24 cellular contexts compared by ENCODE assay signal in genomic region chr12:115088328-115088994, GRCh38.
DNase-seq lines count a peak whose midpoint lies in the region; ATAC-seq and TF ChIP-seq lines count a peak whose summit lies in the region.
"Had no signal": no experiment of that assay in that cellular context is flagged by ENCODE, and none has a peak within 500 bp of the region (broad histone marks: within the 10 kb centered on the region; RNA-seq: fewer than 3 reads in every experiment).

No MANE protein-coding gene starts in this region.

- intact Hi-C loops in heart left ventricle (cut with DNase I), result no loop called here

- no peak overlapping the region for H3K4me3 ChIP-seq in AG10803 (ENCODE audit: low read length)
- H3K4me3 ChIP-seq in heart left ventricle, result no peak overlapping the region
- no peak overlapping the region for H3K4me3 ChIP-seq in lung
- H3K4me3 ChIP-seq in effector memory CD4-positive, alpha-beta T cell (ENCODE audit: insufficient read depth, low read depth, low read length, poor library complexity, severe bottlenecking), result no peak overlapping the region
- H3K4me3 ChIP-seq: dorsolateral prefrontal cortex, tibial nerve had no signal

- DNase-seq in AG10803 (ENCODE audit: low read depth) (peak; percentile 25), NCI-H2029 (lab: John Stamatoyannopoulos, UW) (peak; percentile 89), heart left ventricle (peak in 3 of 5 donors; percentile 26 to 61 (median 40)), lung (ENCODE audit: low spot score) (peak; percentile 56), SW480 (ENCODE audit: low spot score) (no peak), NCI-H1105 (lab: John Stamatoyannopoulos, UW) (no peak)
- no peak for DNase-seq in effector memory CD4-positive, alpha-beta T cell
- DNase-seq in stimulated activated CD4-positive, alpha-beta T cell treated with anti-CD3 and anti-CD28 coated beads, Interleukin-1b, Interleukin-23, amount 100 ng/mL, for 48 hours, result no peak
- DNase-seq: activated CD4-positive, alpha-beta T cell treated with anti-CD3 and anti-CD28 coated beads for 36 hours; activated CD8-positive, alpha-beta memory T cell treated with anti-CD3 and anti-CD28 coated beads for 24 hours; activated naive CD4-positive, alpha-beta T cell treated with anti-CD3 and anti-CD28 coated beads, Interleukin-2, amount 50 U/mL, for 16 hours; activated T-cell treated with anti-CD3 and anti-CD28 coated beads, Interleukin-2, amount 50 U/mL, for 48 hours; aorta; C1 segment of cervical spinal cord; dorsolateral prefrontal cortex; H9; immature natural killer cell; mammary epithelial cell; NCI-H1694; NCI-H748 treated with DMSO at 0.1 percent for 48 hours; SHP77 treated with DMSO at 0.1 percent for 48 hours; stimulated activated CD4-positive, alpha-beta T cell treated with anti-CD3 and anti-CD28 coated beads, Interleukin-4, amount 100 ng/mL, for 4 hours; T-helper 1 cell had no signal

- H3K9me3 ChIP-seq in heart left ventricle (no peaks in the 10 kb centered on the region), lung (ENCODE audit: control insufficient read depth in 2 of 2, insufficient read depth in 1 of 2, low read length in 1 of 2) (no peaks in the 10 kb centered on the region)
- no peaks in the 10 kb centered on the region for H3K9me3 ChIP-seq in effector memory CD4-positive, alpha-beta T cell (ENCODE audit: control insufficient read depth, low read length)
- H3K9me3 ChIP-seq: tibial nerve had no signal

- H3K4me1 ChIP-seq in heart left ventricle, result peaks cover 0 to 3% (median 0%) of the 10 kb centered on the region in 12 donors
- no peaks in the 10 kb centered on the region for H3K4me1 ChIP-seq in lung (ENCODE audit: control insufficient read depth in 2 of 2, insufficient read depth in 2 of 2, low read length in 2 of 2)
- no peaks in the 10 kb centered on the region for H3K4me1 ChIP-seq in effector memory CD4-positive, alpha-beta T cell (ENCODE audit: control insufficient read depth, insufficient read depth, low read length, poor library complexity, severe bottlenecking)
- H3K4me1 ChIP-seq: tibial nerve had no signal

- TF ChIP-seq CTCF in AG10803 (conservative IDR thresholded peaks at IDR 0.05; ENCODE audit: low read length), result no peak
- TF ChIP-seq CTCF in heart left ventricle (IDR thresholded peaks at IDR 0.05), result no peak
- TF ChIP-seq CTCF in lung (IDR thresholded peaks at IDR 0.05; ENCODE audit: control extremely low read depth, extremely low read depth), result no peak

- TF ChIP-seq POLR2A in heart left ventricle (IDR thresholded peaks at IDR 0.05), result no peak

- H3K27ac ChIP-seq in heart left ventricle (no peak overlapping the region), lung (ENCODE audit: low read depth in 1 of 2, low read length in 1 of 2) (no peak overlapping the region)
- no peak overlapping the region for H3K27ac ChIP-seq in effector memory CD4-positive, alpha-beta T cell (ENCODE audit: insufficient read depth, low read length, poor library complexity, severe bottlenecking)
- H3K27ac ChIP-seq: dorsolateral prefrontal cortex, tibial nerve had no signal

- WGBS in heart left ventricle, 4 donors, result 68 to 74% (median 69%) methylated on average over 3 of the region's 3 CpGs
- 67 to 79% methylated on average over 3 of the region's 3 CpGs for WGBS in lung, 2 donors

- peak in 3 of 4 donors; percentile 62 to 85 (median 76) for ATAC-seq in heart left ventricle
- ATAC-seq in lung (ENCODE audit: insufficient read depth, low FRiP score), result no peak
- ATAC-seq: activated CD4-positive, alpha-beta T cell treated with anti-CD3 and anti-CD28 coated beads for 36 hours had no signal

- H3K27me3 ChIP-seq in heart left ventricle (no peaks in the 10 kb centered on the region), lung (ENCODE audit: control insufficient read depth, insufficient read depth) (no peaks in the 10 kb centered on the region)
- H3K27me3 ChIP-seq in effector memory CD4-positive, alpha-beta T cell (replicated peaks; ENCODE audit: control insufficient read depth, insufficient read depth, low read length, poor library complexity, severe bottlenecking), result no peaks in the 10 kb centered on the region
- H3K27me3 ChIP-seq: tibial nerve had no signal

- H3K36me3 ChIP-seq in heart left ventricle, result no peaks in the 10 kb centered on the region
- H3K36me3 ChIP-seq in lung (ENCODE audit: control insufficient read depth in 2 of 2, insufficient read depth in 2 of 2, low read length in 2 of 2), result no peaks in the 10 kb centered on the region
- no peaks in the 10 kb centered on the region for H3K36me3 ChIP-seq in effector memory CD4-positive, alpha-beta T cell (ENCODE audit: control insufficient read depth, insufficient read depth, low read length)
- H3K36me3 ChIP-seq: tibial nerve had no signal

Comparison
In these comparisons a context has a peak if more than half of its experiments do, and no peak if none do; other contexts are left out.
1. DNase-seq: peak in AG10803 (single experiment), NCI-H2029 (single experiment), heart left ventricle (3 of 5) and lung (single experiment); none in SW480 (single experiment), effector memory CD4-positive, alpha-beta T cell (0 of 3), NCI-H1105 (single experiment) and stimulated activated CD4-positive, alpha-beta T cell treated with anti-CD3 and anti-CD28 coated beads, Interleukin-1b, Interleukin-23, amount 100 ng/mL, for 48 hours (single experiment).